In genomic region chr3:139928708-139929505, GRCh38 we compare ENCODE assay signal across 24 cellular contexts. TPM values are rescaled to one million over a fixed set of nuclear protein-coding genes. Genes with fewer than 3 reads are reported as not detected.
"Had no signal": no experiment of that assay in that cellular context is flagged by ENCODE, and none has a peak within 500 bp of the region (broad histone marks: within the 10 kb centered on the region; RNA-seq: fewer than 3 reads in every experiment).

No MANE protein-coding gene starts in this region.

- H3K4me1 ChIP-seq: body of pancreas, colonic mucosa, esophagus squamous epithelium, heart right ventricle, left lung, upper lobe of left lung had no signal

- H3K27ac ChIP-seq: body of pancreas, colonic mucosa, dorsolateral prefrontal cortex, esophagus squamous epithelium, heart right ventricle, left lung, upper lobe of left lung had no signal

- H3K9me3 ChIP-seq: body of pancreas, colonic mucosa, esophagus squamous epithelium, heart right ventricle, left lung, upper lobe of left lung had no signal

- H3K4me3 ChIP-seq: body of pancreas, colonic mucosa, dorsolateral prefrontal cortex, esophagus squamous epithelium, heart right ventricle, left lung, lung, upper lobe of left lung had no signal

- DNase-seq: activated CD4-positive, alpha-beta T cell treated with anti-CD3 and anti-CD28 coated beads for 4 hours; activated CD4-positive, alpha-beta T cell treated with anti-CD3 and anti-CD28 coated beads, Interleukin-2, amount 50 U/mL, for 48 hours; activated CD4-positive, CD25-positive, alpha-beta regulatory T cell; activated CD8-positive, alpha-beta memory T cell treated with anti-CD3 and anti-CD28 coated beads, Interleukin-2, amount 50 U/mL, for 48 hours; activated naive CD4-positive, alpha-beta T cell treated with Interleukin-2 at 50 U/mL for 16 hours; activated naive CD8-positive, alpha-beta T cell treated with anti-CD3 and anti-CD28 coated beads for 36 hours; activated T-cell treated with anti-CD3 and anti-CD28 coated beads, Interleukin-2, amount 50 U/mL, for 4 hours; body of pancreas; central memory CD4-positive, alpha-beta T cell; colonic mucosa; dorsolateral prefrontal cortex; effector memory CD8-positive, alpha-beta T cell; esophagus squamous epithelium; heart right ventricle; left lung; naive thymus-derived CD4-positive, alpha-beta T cell; stimulated activated CD4-positive, alpha-beta T cell treated with anti-CD3 and anti-CD28 coated beads, Interleukin-4, amount 100 ng/mL, for 24 hours; stimulated activated naive CD4-positive, alpha-beta T cell treated with Interleukin-2 at 50 U/mL for 16 hours; SW 1271; T-helper 17 cell; upper lobe of left lung had no signal

- H3K27me3 ChIP-seq: body of pancreas, dorsolateral prefrontal cortex, upper lobe of left lung had no signal

- H3K36me3 ChIP-seq: colonic mucosa, esophagus squamous epithelium, heart right ventricle, left lung, upper lobe of left lung had no signal

RNA-seq across cellular contexts. Expression of gene CLSTN2, which starts 6.1 kb away (rescaled TPM):
- total RNA-seq: activated CD8-positive, alpha-beta memory T cell treated with anti-CD3 and anti-CD28 coated beads for 36 hours; activated T-helper 2 cell treated with anti-CD3 and anti-CD28 coated beads, Interferon-gamma antibody, Interleukin-2, Interleukin-4, amounts not matched to agents 10 μg/mL and 5 μg/mL and 100 μg/mL, durations not matched to agents 14 hours and 24 hours and 36 hours; T-helper 17 cell had no signal
- polyA plus RNA-seq: naive thymus-derived CD4-positive, alpha-beta T cell had no signal
